In genomic region chr5:179620703-179621350, GRCh38 we compare ENCODE assay signal across 9 cellular contexts. TPM values are rescaled to one million over a fixed set of nuclear protein-coding genes. Genes with fewer than 3 reads are reported as not detected.
A peak's percentile ranks its signal among the peaks of the same experiment; 100 is the strongest.
DNase-seq lines count a peak whose midpoint lies in the region; ATAC-seq, FAIRE-seq and TF ChIP-seq lines count a peak whose summit lies in the region.
"Had no signal": no experiment of that assay in that cellular context is flagged by ENCODE, and none has a peak within 500 bp of the region (broad histone marks: within the 10 kb centered on the region; RNA-seq: fewer than 3 reads in every experiment).

No MANE protein-coding gene starts in this region.

- no peak overlapping the region for H2BK120ac ChIP-seq in mesenchymal stem cell (ENCODE audit: low read depth, low read length)

- H3K79me2 ChIP-seq in GM12878 (ENCODE audit: control insufficient read depth, insufficient read depth, low read length) = peaks cover 70% of the 10 kb centered on the region

- H3K4me1 ChIP-seq in right atrium auricular region (peaks cover 0 to 60% of the 10 kb centered on the region in 2 donors), GM12878 (ENCODE audit: control insufficient read depth, insufficient read depth, low read length) (peaks cover 7% of the 10 kb centered on the region), mesenchymal stem cell (ENCODE audit: control insufficient read depth, insufficient read depth, low read depth, low read length) (peaks cover 14% of the 10 kb centered on the region)

- DNase-seq in right atrium auricular region (ENCODE audit: low spot score) (no peak), Right ventricle myocardium inferior (ENCODE audit: missing footprints) (no peak), GM12878 (ENCODE audit: low read depth, low spot score) (no peak), mesenchymal stem cell (no peak), NCI-H1092 treated with DMSO at 0.1 percent for 48 hours (lab: John Stamatoyannopoulos, UW) (no peak), nucleus accumbens (lab: John Stamatoyannopoulos, UW) (no peak), NCI-H345 treated with DMSO at 0.1 percent for 48 hours (lab: John Stamatoyannopoulos, UW; ENCODE audit: unreplicated experiment) (no peak), D341Med (ENCODE audit: low spot score) (no peak)
- DNase-seq: NCI-H2029 treated with DMSO at 0.1 percent for 48 hours had no signal

- RAD21 ChIA-PET in GM12878 (lab: Charles Lee; ENCODE audit: unreplicated experiment) = no interaction called here

- no peak overlapping the region for H3K4ac ChIP-seq in mesenchymal stem cell (ENCODE audit: low read depth in 1 of 2, low read length in 2 of 2)

- ATAC-seq in Right ventricle myocardium inferior = no peak
- ATAC-seq in GM12878 = no peak

- no peak overlapping the region for H2BK15ac ChIP-seq in mesenchymal stem cell (ENCODE audit: low read depth, poor library complexity, severe bottlenecking)

- H3K27me3 ChIP-seq in right atrium auricular region (no peaks in the 10 kb centered on the region), GM12878 (replicated peaks in 1 of 2; ENCODE audit: control insufficient read depth in 2 of 2, insufficient read depth in 2 of 2, low read length in 1 of 2) (no peaks in the 10 kb centered on the region), mesenchymal stem cell (ENCODE audit: control insufficient read depth in 1 of 2, insufficient read depth in 1 of 2, low read length in 2 of 2) (no peaks in the 10 kb centered on the region)

- H3K36me3 ChIP-seq in right atrium auricular region = peaks cover 68% of the 10 kb centered on the region
- H3K36me3 ChIP-seq in GM12878 (ENCODE audit: control insufficient read depth in 2 of 2, insufficient read depth in 2 of 2, low read length in 1 of 2) = peaks cover 10 to 32% of the 10 kb centered on the region in 2 experiments
- peaks cover 12 to 67% of the 10 kb centered on the region in 2 experiments for H3K36me3 ChIP-seq in mesenchymal stem cell (ENCODE audit: control insufficient read depth in 1 of 2, insufficient read depth in 2 of 2, low read depth in 1 of 2, low read length in 2 of 2)

- H2BK5ac ChIP-seq in mesenchymal stem cell (ENCODE audit: low read depth, low read length, poor library complexity, severe bottlenecking) = no peak overlapping the region

- H3K4me2 ChIP-seq in GM12878 (ENCODE audit: control insufficient read depth, insufficient read depth) (peak overlapping the region; percentile 84), mesenchymal stem cell (ENCODE audit: low read length, poor library complexity, severe bottlenecking) (peak overlapping the region; percentile 89)

- no peak overlapping the region for H3K23ac ChIP-seq in mesenchymal stem cell (ENCODE audit: low read length in 2 of 2)

- peaks cover 1% of the 10 kb centered on the region for H3K79me1 ChIP-seq in mesenchymal stem cell (replicated peaks; ENCODE audit: low read length, poor library complexity, severe bottlenecking)

- TF ChIP-seq CTCF in right atrium auricular region (IDR thresholded peaks at IDR 0.05) (no peak), GM12878 (IDR thresholded peaks at IDR 0.05 in 2 of 3, conservative IDR thresholded peaks at IDR 0.05 in 1 of 3; ENCODE audit: control insufficient read depth in 2 of 3, extremely low read depth in 1 of 3, insufficient read depth in 1 of 3, low read depth in 3 of 3, low read length in 3 of 3) (no peak)

- no peak overlapping the region for H2BK12ac ChIP-seq in mesenchymal stem cell (ENCODE audit: low read length in 2 of 2)

- in situ Hi-C loops in GM12878 (cut with MboI) = no loop called here

- no peaks in the 10 kb centered on the region for H3K9me3 ChIP-seq in right atrium auricular region
- H3K9me3 ChIP-seq in GM12878 (replicated peaks; ENCODE audit: control insufficient read depth, insufficient read depth, low read length) = no peaks in the 10 kb centered on the region
- H3K9me3 ChIP-seq in mesenchymal stem cell (ENCODE audit: control insufficient read depth, low read length) = no peaks in the 10 kb centered on the region

- H3K18ac ChIP-seq in mesenchymal stem cell (ENCODE audit: low read depth in 1 of 2, low read length in 2 of 2) = no peak overlapping the region

- 2% methylated on average over 5 of the region's 5 CpGs for WGBS in GM12878 (ENCODE audit: insufficient coverage, insufficient replicate concordance, low lambda C conversion rate, missing lambda C conversion rate)
- 47% methylated on average over 3 of the region's 5 CpGs for WGBS in mesenchymal stem cell

- POLR2A ChIA-PET in GM12878 (lab: Charles Lee) = interaction anchor here (1.0 kb wide), 1 partner anchor 70 kb away, joined by 3 read pairs; no protein-coding TSS in a partner anchor

- no peak overlapping the region for H2AK5ac ChIP-seq in mesenchymal stem cell (ENCODE audit: low read length, severe bottlenecking)

- H3K9ac ChIP-seq in GM12878 (ENCODE audit: control insufficient read depth, insufficient read depth, low read length) = peak overlapping the region; percentile 42
- peak overlapping the region; percentile 91 for H3K9ac ChIP-seq in mesenchymal stem cell (ENCODE audit: low read length)

- no peak for TF ChIP-seq EP300 in GM12878 (IDR thresholded peaks at IDR 0.05; ENCODE audit: borderline replicate concordance in 1 of 2, control insufficient read depth in 1 of 2, low read depth in 2 of 2, low read length in 2 of 2)

- SMC1A ChIA-PET in GM12878 (lab: Charles Lee; ENCODE audit: uncharacterized antibody, unreplicated experiment) = interaction anchor here (0.7 kb wide), 1 partner anchor 30 kb away, joined by 3 read pairs; no protein-coding TSS in a partner anchor

- no peak for TF ChIP-seq RAD21 in GM12878 (IDR thresholded peaks at IDR 0.05; ENCODE audit: insufficient read depth, low read depth, low read length)

- CTCF ChIA-PET in GM12878 (lab: Yijun Ruan, JAX) = interaction anchor here (1.1 to 1.5 kb wide), 4 partner anchors 8 to 142 kb away, joined by 3 to 4 read pairs (median 4); no protein-coding TSS in a partner anchor

- TF ChIP-seq POLR2A in GM12878 (IDR thresholded peaks at IDR 0.05; ENCODE audit: low read depth, low read length) = peak; percentile 50; the same call in 1 of the 2 replicates

- no peak overlapping the region for H2AFZ ChIP-seq in GM12878 (ENCODE audit: control insufficient read depth, low read depth, low read length)
- no peak overlapping the region for H2AFZ ChIP-seq in mesenchymal stem cell (ENCODE audit: low read depth, low read length)

- H3K14ac ChIP-seq in mesenchymal stem cell (ENCODE audit: low read length in 2 of 2) = no peak overlapping the region

- H3K27ac ChIP-seq in right atrium auricular region (no peak overlapping the region), GM12878 (ENCODE audit: control insufficient read depth, insufficient read depth) (no peak overlapping the region), mesenchymal stem cell (ENCODE audit: low read length, poor library complexity, severe bottlenecking) (no peak overlapping the region)

- H4K91ac ChIP-seq in mesenchymal stem cell (ENCODE audit: low read length) = no peak overlapping the region

- BruUV-seq in GM12878 (replicated peaks; lab: Mats Ljungman, UMichigan) = no TSS peak

- intact Hi-C loops in Right ventricle myocardium inferior (cut with DNase I) (loop anchor here (5.0 kb wide), 1 partner anchor 64 kb away; no protein-coding TSS in a partner anchor), GM12878 (cut with micrococcal nuclease; ENCODE audit: unreplicated experiment) (loop anchor here (5.0 kb wide), 1 partner anchor 64 kb away; no protein-coding TSS in a partner anchor)

- no peak for FAIRE-seq in GM12878 (lab: Jason Lieb, UNC)

- H4K8ac ChIP-seq in mesenchymal stem cell (ENCODE audit: low read length) = no peak overlapping the region

- peak overlapping the region; percentile 92 to 100 for H3K4me3 ChIP-seq in right atrium auricular region
- H3K4me3 ChIP-seq in GM12878 = peak overlapping the region; percentile 81
- peak overlapping the region in 1 of 2 experiments; percentile 82 for H3K4me3 ChIP-seq in mesenchymal stem cell (ENCODE audit: insufficient read depth in 1 of 2, low read depth in 1 of 2, low read length in 2 of 2)

- H4K20me1 ChIP-seq in GM12878 (ENCODE audit: control insufficient read depth, insufficient read depth) = peaks cover 14% of the 10 kb centered on the region

TF ChIP-seq in GM12878, 131 proteins besides CTCF, POLR2A, EP300 and RAD21:
- no peak for TF ChIP-seq TARDBP (IDR thresholded peaks at IDR 0.05; ENCODE audit: borderline replicate concordance)
- no peak for TF ChIP-seq NR2F1 (conservative IDR thresholded peaks at IDR 0.05)
- peak; percentile 76 for TF ChIP-seq POLR2AphosphoS5 (IDR thresholded peaks at IDR 0.05; ENCODE audit: low read length)
- no peak for TF ChIP-seq NBN (IDR thresholded peaks at IDR 0.05)
- no peak for TF ChIP-seq GATAD2B (conservative IDR thresholded peaks at IDR 0.05; ENCODE audit: low read depth)
- TF ChIP-seq POLR2AphosphoS2 (IDR thresholded peaks at IDR 0.05; ENCODE audit: low read depth, low read length) = 0 out of 2 replicates have a peak, but pooled peaks have one; percentile 8

RNA-seq across cellular contexts. Expression of gene HNRNPH1, which starts 2.6 kb away (rescaled TPM):
- total RNA-seq in right atrium auricular region = 100 to 1,000 TPM; 104 to 146 TPM
- 218 TPM for total RNA-seq in Right ventricle myocardium inferior
- total RNA-seq in GM12878 (2013; cell fraction: nucleolus; rRNA removed) = 1,885 and 1,957 TPM in 2 replicates
- total RNA-seq in GM12878 (2014; rRNA removed) = 692 and 694 TPM in 2 replicates
- 683 and 716 TPM in 2 replicates for total RNA-seq in GM12878 (2014; rRNA removed; fragmentation: Illumina TruSeq; extraction: Trizol)
- 603 and 690 TPM in 2 replicates for total RNA-seq in GM12878 (2021)
- 400 TPM for polyA plus RNA-seq in GM12878 (2011; ENCODE audit: low read depth)
- polyA plus RNA-seq in GM12878 (2011; rRNA removed) = 695 and 934 TPM in 2 replicates
- 201 and 239 TPM in 2 replicates for polyA plus RNA-seq in GM12878 (2011; cell fraction: cytosol; rRNA removed)
- polyA plus RNA-seq in GM12878 (2011; cell fraction: nucleus; rRNA removed) = 1,317 and 2,141 TPM in 2 replicates
- polyA plus RNA-seq in GM12878 (2012) = 453 and 702 TPM in 2 replicates
- polyA plus RNA-seq in GM12878 (2014; fragmentation: Illumina TruSeq; extraction: Trizol) = 691 and 785 TPM in 2 replicates
- 100 to 1,000 TPM; 184 to 189 TPM for polyA plus RNA-seq in GM12878 (2014; fragmentation: Nextera tagmentation; extraction: Ambion mirVana)
- 780 and 888 TPM in 2 replicates for polyA plus RNA-seq in GM12878 (2014; rRNA removed)
- polyA plus RNA-seq in GM12878 (2016; fragmentation: Nextera tagmentation; extraction: Ambion mirVana) = 100 to 1,000 TPM; 542 to 567 TPM
- 330 and 478 TPM in 2 replicates for polyA minus RNA-seq in GM12878 (2011; rRNA and poly(A)+ RNA removed)
- 349 and 463 TPM in 2 replicates for polyA minus RNA-seq in GM12878 (2011; cell fraction: cytosol; rRNA and poly(A)+ RNA removed)
- 907 and 1,891 TPM in 2 replicates for polyA minus RNA-seq in GM12878 (2011; cell fraction: nucleus; rRNA and poly(A)+ RNA removed)
- polyA plus RNA-seq in mesenchymal stem cell (2013, experiment 1 of 2) = 198 TPM
- polyA plus RNA-seq in mesenchymal stem cell (2013, experiment 2 of 2) = 190 TPM
